In the genomic region with DNA sequence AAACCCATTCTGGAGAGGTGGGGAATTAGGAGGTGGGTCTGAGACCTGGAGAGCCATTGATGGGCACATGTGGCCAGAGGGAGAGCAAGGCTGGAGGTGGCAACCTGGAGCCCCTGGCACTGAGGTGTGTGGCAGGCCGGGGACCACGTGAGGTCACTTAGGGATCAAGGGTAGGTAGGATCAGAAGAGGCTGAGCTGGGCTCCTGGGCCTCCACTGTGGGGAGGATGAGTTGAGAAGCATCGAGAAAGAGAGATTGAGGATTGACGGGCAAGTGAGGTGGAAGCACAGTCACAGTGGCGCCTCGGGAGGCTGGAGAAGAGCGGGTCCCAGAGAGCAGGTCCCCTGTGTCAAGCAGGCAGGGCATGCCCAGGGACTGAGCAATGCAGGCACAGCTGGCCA, we compare ENCODE assay signal across 18 cellular contexts. TPM values are rescaled to one million over a fixed set of nuclear protein-coding genes. Genes with fewer than 3 reads are reported as not detected.
DNase-seq lines count a peak whose midpoint lies in the region; ATAC-seq and TF ChIP-seq lines count a peak whose summit lies in the region.
"Had no signal": no experiment of that assay in that cellular context is flagged by ENCODE, and none has a peak within 500 bp of the region (broad histone marks: within the 10 kb centered on the region; RNA-seq: fewer than 3 reads in every experiment).

No MANE protein-coding gene starts in this region.

- DNase-seq in T-helper 17 cell (no peak), left ventricle myocardium inferior (peak; percentile 7), neural crest cell (ENCODE audit: low read depth, low spot score) (no peak), brain microvascular endothelial cell (no peak), A172 (ENCODE audit: low spot score) (no peak)
- no peak for DNase-seq in stimulated activated naive B cell treated with anti-CD40 and anti-IgM and Interleukin-4, amounts not matched to agents 10 μg/mL and 1 μg/mL and 100 μg/mL, for 72 hours
- DNase-seq: BE2C; DMS153; MG63; NCI-H1105; NCI-H187; NCI-H69; NK-92 treated with Interleukin-12 subunit alpha and Interleukin-12 subunit beta, amount 100 ng/mL, for 24 hours; PC-3; SK-N-SH had no signal

- H3K27me3 Mint-ChIP-seq in T-helper 17 cell (peaks cover 24% of the 10 kb centered on the region), neural crest cell (ENCODE audit: low read depth) (peaks cover 5% of the 10 kb centered on the region)
- peaks cover 0 to 13% of the 10 kb centered on the region in 2 donors for H3K27me3 Mint-ChIP-seq in stimulated activated naive B cell treated with anti-CD40 and anti-IgM and Interleukin-4, amounts not matched to agents 10 μg/mL and 1 μg/mL and 100 μg/mL, for 72 hours

- H3K9me3 ChIP-seq in T-helper 17 cell (ENCODE audit: control insufficient read depth, low read length, poor library complexity, severe bottlenecking) (no peaks in the 10 kb centered on the region), left ventricle myocardium inferior (replicated peaks) (no peaks in the 10 kb centered on the region)
- H3K9me3 ChIP-seq: BE2C, MG63, SK-N-SH had no signal

- H3K27ac ChIP-seq in left ventricle myocardium inferior (replicated peaks), result no peak overlapping the region
- no peak overlapping the region for H3K27ac ChIP-seq in brain microvascular endothelial cell
- H3K27ac ChIP-seq: KMS-11 had no signal

- peak overlapping the region; percentile 50 for H3K4me3 Mint-ChIP-seq in T-helper 17 cell
- H3K4me3 Mint-ChIP-seq in neural crest cell, result peak overlapping the region; percentile 31
- no peak overlapping the region for H3K4me3 Mint-ChIP-seq in stimulated activated naive B cell treated with anti-CD40 and anti-IgM and Interleukin-4, amounts not matched to agents 10 μg/mL and 1 μg/mL and 100 μg/mL, for 72 hours
- H3K4me3 Mint-ChIP-seq: GM23338 had no signal

- intact Hi-C loops in left ventricle myocardium inferior (cut with micrococcal nuclease), result no loop called here

- no peaks in the 10 kb centered on the region for H3K36me3 ChIP-seq in left ventricle myocardium inferior
- H3K36me3 ChIP-seq in brain microvascular endothelial cell (replicated peaks), result no peaks in the 10 kb centered on the region
- H3K36me3 ChIP-seq: BE2C, MG63 had no signal

- TF ChIP-seq CTCF in left ventricle myocardium inferior (IDR thresholded peaks at IDR 0.05; ENCODE audit: borderline replicate concordance), result no peak
- TF ChIP-seq CTCF in neural crest cell (conservative IDR thresholded peaks at IDR 0.05), result no peak
- no peak for TF ChIP-seq CTCF in brain microvascular endothelial cell (IDR thresholded peaks at IDR 0.05; ENCODE audit: low read depth, low read length, missing control alignments)

- peaks cover 11% of the 10 kb centered on the region for H3K4me1 Mint-ChIP-seq in T-helper 17 cell
- peaks cover 39% of the 10 kb centered on the region for H3K4me1 Mint-ChIP-seq in neural crest cell
- peaks cover 35 to 50% of the 10 kb centered on the region in 2 donors for H3K4me1 Mint-ChIP-seq in stimulated activated naive B cell treated with anti-CD40 and anti-IgM and Interleukin-4, amounts not matched to agents 10 μg/mL and 1 μg/mL and 100 μg/mL, for 72 hours

- H3K27ac Mint-ChIP-seq in T-helper 17 cell (peak overlapping the region; percentile 24), neural crest cell (ENCODE audit: unreplicated experiment) (peak overlapping the region; percentile 83)
- peak overlapping the region; percentile 7 for H3K27ac Mint-ChIP-seq in stimulated activated naive B cell treated with anti-CD40 and anti-IgM and Interleukin-4, amounts not matched to agents 10 μg/mL and 1 μg/mL and 100 μg/mL, for 72 hours
- H3K27ac Mint-ChIP-seq: GM23338 had no signal

- H3K27me3 ChIP-seq in left ventricle myocardium inferior (ENCODE audit: low read depth), result no peaks in the 10 kb centered on the region
- peaks cover 41% of the 10 kb centered on the region for H3K27me3 ChIP-seq in brain microvascular endothelial cell (replicated peaks)
- H3K27me3 ChIP-seq: BE2C, MG63 had no signal

- H3K4me3 ChIP-seq in left ventricle myocardium inferior (no peak overlapping the region), brain microvascular endothelial cell (ENCODE audit: low read depth, low read length) (no peak overlapping the region)
- H3K4me3 ChIP-seq: GM23338, MG63 had no signal

- H3K9me3 Mint-ChIP-seq in neural crest cell, result no peaks in the 10 kb centered on the region
- H3K9me3 Mint-ChIP-seq in stimulated activated naive B cell treated with anti-CD40 and anti-IgM and Interleukin-4, amounts not matched to agents 10 μg/mL and 1 μg/mL and 100 μg/mL, for 72 hours, result no peaks in the 10 kb centered on the region
- H3K9me3 Mint-ChIP-seq: GM23338 had no signal

- H3K36me3 Mint-ChIP-seq in T-helper 17 cell (ENCODE audit: low read depth) (no peaks in the 10 kb centered on the region), neural crest cell (ENCODE audit: low read depth) (peaks cover 6% of the 10 kb centered on the region)
- peaks cover 0 to 4% of the 10 kb centered on the region in 2 donors for H3K36me3 Mint-ChIP-seq in stimulated activated naive B cell treated with anti-CD40 and anti-IgM and Interleukin-4, amounts not matched to agents 10 μg/mL and 1 μg/mL and 100 μg/mL, for 72 hours

- in situ Hi-C loops in brain microvascular endothelial cell (cut with HindIII; ENCODE audit: low pct_ligation_motif_present, low sequenced_read_pairs), result no loop called here

- H3K4me1 ChIP-seq in left ventricle myocardium inferior, result peaks cover 22% of the 10 kb centered on the region
- H3K4me1 ChIP-seq: BE2C had no signal

- ATAC-seq in T-helper 17 cell, result no peak
- no peak for ATAC-seq in stimulated activated naive B cell treated with anti-CD40 and anti-IgM and Interleukin-4, amounts not matched to agents 10 μg/mL and 1 μg/mL and 100 μg/mL, for 72 hours (replicated peaks)
- ATAC-seq in GM21786 (IDR thresholded peaks at IDR 0.05; ENCODE audit: unreplicated experiment), result no peak
- ATAC-seq: GM23338, PC-3 had no signal

RNA-seq across cellular contexts. Expression of gene GNAZ, which starts 4.1 kb away (rescaled TPM):
- total RNA-seq in T-helper 17 cell (10 to 100 TPM in 1 of 2 donors, 1 to 10 TPM in 1; 1.4 to 44.1 TPM), left ventricle myocardium inferior (2.9 TPM), neural crest cell (25.2 and 25.5 TPM in 2 replicates)
- 8.5 and 8.8 TPM in 2 replicates for total RNA-seq in A172 (2014; rRNA removed; shearing (Covaris generic))

Comparison
In these comparisons a context has a peak if more than half of its experiments do, and no peak if none do; other contexts are left out.
1. H3K27ac Mint-ChIP-seq: peak in every context shown above with its lines; median percentile 83 in neural crest cell; 24 in T-helper 17 cell; 7 in stimulated activated naive B cell treated with anti-CD40 and anti-IgM and Interleukin-4, amounts not matched to agents 10 μg/mL and 1 μg/mL and 100 μg/mL, for 72 hours.
2. H3K4me3 Mint-ChIP-seq: peak in T-helper 17 cell (single experiment) and neural crest cell (single experiment); none in stimulated activated naive B cell treated with anti-CD40 and anti-IgM and Interleukin-4, amounts not matched to agents 10 μg/mL and 1 μg/mL and 100 μg/mL, for 72 hours (0 of 2).